8 cellular contexts compared by ENCODE assay signal in the genomic region with DNA sequence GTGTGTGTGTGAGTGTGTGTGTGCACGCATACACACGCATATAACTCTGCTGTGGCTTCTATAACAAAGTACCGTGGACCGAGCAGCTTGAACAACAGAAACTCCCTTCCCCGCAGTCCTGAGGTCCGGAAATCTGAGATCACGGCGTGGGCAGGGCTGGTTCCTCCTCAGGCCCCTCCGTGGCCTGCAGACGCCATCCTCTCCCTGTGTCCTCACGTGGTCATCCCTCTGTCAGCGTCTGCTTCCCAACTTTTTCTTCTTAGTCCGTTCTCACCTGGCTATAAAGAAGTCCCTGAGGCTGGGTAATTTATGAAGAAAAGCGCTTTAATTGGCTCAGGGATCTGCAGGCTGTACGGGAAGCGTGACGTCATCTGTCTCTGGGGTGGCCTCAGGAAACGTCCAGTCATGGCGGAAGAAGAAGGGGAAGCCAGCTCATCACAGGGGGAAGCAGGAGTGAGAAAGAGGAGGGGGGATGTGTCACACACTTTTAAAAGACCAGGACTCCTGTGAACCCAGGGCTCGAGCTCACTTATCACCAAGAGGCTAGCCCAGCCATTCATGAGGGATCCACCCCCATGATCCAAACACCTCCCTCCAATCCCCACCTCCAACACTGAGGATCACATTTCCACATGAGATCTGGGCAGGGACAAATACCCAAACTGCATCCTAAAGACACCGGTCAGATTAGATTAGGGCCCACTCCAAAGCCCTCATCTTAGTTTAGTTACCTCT.
DNase-seq lines count a peak whose midpoint lies in the region; ATAC-seq and TF ChIP-seq lines count a peak whose summit lies in the region.

No MANE protein-coding gene starts in this region.

- H3K27ac Mint-ChIP-seq in activated naive CD8-positive, alpha-beta T cell treated with anti-CD3 and anti-CD28 coated beads for 36 hours = peak overlapping the region; percentile 99

- DNase-seq in activated naive CD8-positive, alpha-beta T cell treated with anti-CD3 and anti-CD28 coated beads for 36 hours = peak; percentile 64
- DNase-seq in iris pigment epithelial cell (ENCODE audit: low read depth) (peak; percentile 78), NCI-H2196 treated with DMSO at 0.1 percent for 48 hours (lab: John Stamatoyannopoulos, UW; ENCODE audit: unreplicated experiment) (no peak), NCI-H748 treated with DMSO at 0.1 percent for 48 hours (lab: John Stamatoyannopoulos, UW) (no peak)
- DNase-seq in stimulated activated CD4-positive, alpha-beta T cell treated with anti-CD3 and anti-CD28 coated beads, Interleukin-1b, Interleukin-23, amount 100 ng/mL, for 48 hours = peak; percentile 89

- H3K36me3 Mint-ChIP-seq in activated naive CD8-positive, alpha-beta T cell treated with anti-CD3 and anti-CD28 coated beads for 36 hours = peaks cover 12% of the 10 kb centered on the region

- no peaks in the 10 kb centered on the region for H3K27me3 Mint-ChIP-seq in activated naive CD8-positive, alpha-beta T cell treated with anti-CD3 and anti-CD28 coated beads for 36 hours

- peak overlapping the region; percentile 84 for H3K4me3 Mint-ChIP-seq in activated naive CD8-positive, alpha-beta T cell treated with anti-CD3 and anti-CD28 coated beads for 36 hours

- peaks cover 19% of the 10 kb centered on the region for H3K4me1 Mint-ChIP-seq in activated naive CD8-positive, alpha-beta T cell treated with anti-CD3 and anti-CD28 coated beads for 36 hours

- peaks cover 14% of the 10 kb centered on the region for H3K9me3 Mint-ChIP-seq in activated naive CD8-positive, alpha-beta T cell treated with anti-CD3 and anti-CD28 coated beads for 36 hours

- ATAC-seq in GM18517 (IDR thresholded peaks at IDR 0.05; ENCODE audit: unreplicated experiment) = peak; percentile 50
- ATAC-seq in HG02973 (IDR thresholded peaks at IDR 0.05; ENCODE audit: unreplicated experiment) = peak; percentile 40
- ATAC-seq in SK-N-SH treated with all-trans-retinoic acid at 6 μM for 48 hours = peak; percentile 16; the same call in 2 of the 3 replicates

TF ChIP-seq in SK-N-SH treated with all-trans-retinoic acid at 6 μM for 48 hours, 23 proteins besides CTCF, POLR2A, EP300 and RAD21:
- TF ChIP-seq ARNTL (CRISPR knock-in tag; IDR thresholded peaks at IDR 0.05; ENCODE audit: borderline replicate concordance, low read depth) (no peak), ESRRG (CRISPR knock-in tag; IDR thresholded peaks at IDR 0.05) (no peak), ZNF565 (CRISPR knock-in tag; conservative IDR thresholded peaks at IDR 0.05; ENCODE audit: low read depth) (no peak), ZNF70 (CRISPR knock-in tag; IDR thresholded peaks at IDR 0.05) (no peak), OSR1 (CRISPR knock-in tag; IDR thresholded peaks at IDR 0.05) (no peak), ZC3H10 (CRISPR knock-in tag; IDR thresholded peaks at IDR 0.05) (no peak), PPARA (CRISPR knock-in tag; IDR thresholded peaks at IDR 0.05; ENCODE audit: borderline replicate concordance) (no peak), TOX (CRISPR knock-in tag; IDR thresholded peaks at IDR 0.05; ENCODE audit: borderline replicate concordance) (no peak), BACH2 (CRISPR knock-in tag; IDR thresholded peaks at IDR 0.05; ENCODE audit: borderline replicate concordance) (no peak), GLIS3 (CRISPR knock-in tag; IDR thresholded peaks at IDR 0.05) (no peak), ISL1 (CRISPR knock-in tag; IDR thresholded peaks at IDR 0.05) (no peak), SNAI2 (CRISPR knock-in tag; IDR thresholded peaks at IDR 0.05) (no peak), ZFP3 (CRISPR knock-in tag; IDR thresholded peaks at IDR 0.05) (no peak), CSDC2 (CRISPR knock-in tag; IDR thresholded peaks at IDR 0.05) (no peak)
- TF ChIP-seq, protein P1, sequence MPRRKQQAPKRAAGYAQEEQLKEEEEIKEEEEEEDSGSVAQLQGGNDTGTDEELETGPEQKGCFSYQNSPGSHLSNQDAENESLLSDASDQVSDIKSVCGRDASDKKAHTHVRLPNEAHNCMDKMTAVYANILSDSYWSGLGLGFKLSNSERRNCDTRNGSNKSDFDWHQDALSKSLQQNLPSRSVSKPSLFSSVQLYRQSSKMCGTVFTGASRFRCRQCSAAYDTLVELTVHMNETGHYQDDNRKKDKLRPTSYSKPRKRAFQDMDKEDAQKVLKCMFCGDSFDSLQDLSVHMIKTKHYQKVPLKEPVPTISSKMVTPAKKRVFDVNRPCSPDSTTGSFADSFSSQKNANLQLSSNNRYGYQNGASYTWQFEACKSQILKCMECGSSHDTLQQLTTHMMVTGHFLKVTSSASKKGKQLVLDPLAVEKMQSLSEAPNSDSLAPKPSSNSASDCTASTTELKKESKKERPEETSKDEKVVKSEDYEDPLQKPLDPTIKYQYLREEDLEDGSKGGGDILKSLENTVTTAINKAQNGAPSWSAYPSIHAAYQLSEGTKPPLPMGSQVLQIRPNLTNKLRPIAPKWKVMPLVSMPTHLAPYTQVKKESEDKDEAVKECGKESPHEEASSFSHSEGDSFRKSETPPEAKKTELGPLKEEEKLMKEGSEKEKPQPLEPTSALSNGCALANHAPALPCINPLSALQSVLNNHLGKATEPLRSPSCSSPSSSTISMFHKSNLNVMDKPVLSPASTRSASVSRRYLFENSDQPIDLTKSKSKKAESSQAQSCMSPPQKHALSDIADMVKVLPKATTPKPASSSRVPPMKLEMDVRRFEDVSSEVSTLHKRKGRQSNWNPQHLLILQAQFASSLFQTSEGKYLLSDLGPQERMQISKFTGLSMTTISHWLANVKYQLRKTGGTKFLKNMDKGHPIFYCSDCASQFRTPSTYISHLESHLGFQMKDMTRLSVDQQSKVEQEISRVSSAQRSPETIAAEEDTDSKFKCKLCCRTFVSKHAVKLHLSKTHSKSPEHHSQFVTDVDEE (CRISPR knock-in tag; IDR thresholded peaks at IDR 0.05) = no peak
- TF ChIP-seq, protein P2, sequence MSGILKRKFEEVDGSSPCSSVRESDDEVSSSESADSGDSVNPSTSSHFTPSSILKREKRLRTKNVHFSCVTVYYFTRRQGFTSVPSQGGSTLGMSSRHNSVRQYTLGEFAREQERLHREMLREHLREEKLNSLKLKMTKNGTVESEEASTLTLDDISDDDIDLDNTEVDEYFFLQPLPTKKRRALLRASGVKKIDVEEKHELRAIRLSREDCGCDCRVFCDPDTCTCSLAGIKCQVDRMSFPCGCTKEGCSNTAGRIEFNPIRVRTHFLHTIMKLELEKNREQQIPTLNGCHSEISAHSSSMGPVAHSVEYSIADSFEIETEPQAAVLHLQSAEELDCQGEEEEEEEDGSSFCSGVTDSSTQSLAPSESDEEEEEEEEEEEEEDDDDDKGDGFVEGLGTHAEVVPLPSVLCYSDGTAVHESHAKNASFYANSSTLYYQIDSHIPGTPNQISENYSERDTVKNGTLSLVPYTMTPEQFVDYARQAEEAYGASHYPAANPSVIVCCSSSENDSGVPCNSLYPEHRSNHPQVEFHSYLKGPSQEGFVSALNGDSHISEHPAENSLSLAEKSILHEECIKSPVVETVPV (CRISPR knock-in tag; IDR thresholded peaks at IDR 0.05) = no peak
TF ChIP-seq in SK-N-SH treated with all-trans-retinoic acid at 6 μM for 48 hours: peak in this region for 0.

Comparison
In these comparisons a context has a peak if more than half of its experiments do, and no peak if none do; other contexts are left out.
1. DNase-seq: peak in activated naive CD8-positive, alpha-beta T cell treated with anti-CD3 and anti-CD28 coated beads for 36 hours (single experiment), iris pigment epithelial cell (single experiment) and stimulated activated CD4-positive, alpha-beta T cell treated with anti-CD3 and anti-CD28 coated beads, Interleukin-1b, Interleukin-23, amount 100 ng/mL, for 48 hours (single experiment); none in NCI-H2196 treated with DMSO at 0.1 percent for 48 hours (single experiment) and NCI-H748 treated with DMSO at 0.1 percent for 48 hours (single experiment).
2. Peak in every context shown above with its lines, with median percentiles within 50 percentile points of each other: ATAC-seq.